Comparison of ENCODE assay signal across 17 cellular contexts in the genomic region with DNA sequence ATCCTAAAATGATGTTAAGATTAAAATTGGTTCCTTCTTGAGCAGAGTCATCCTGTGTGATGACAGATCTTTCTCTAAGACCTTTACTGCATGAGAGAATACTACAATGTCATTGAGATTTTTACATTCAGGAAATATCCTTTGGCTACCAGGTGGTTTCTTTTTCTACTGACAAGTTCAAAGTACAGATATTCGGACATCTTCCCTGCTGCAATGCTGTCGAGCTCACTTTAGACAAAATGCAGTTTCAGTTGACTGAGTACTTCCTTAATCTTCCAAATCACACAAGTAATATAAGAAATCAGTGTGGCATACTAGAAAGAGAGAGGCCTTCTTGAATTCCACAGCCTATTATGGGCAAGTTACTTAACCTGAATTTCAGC.
DNase-seq lines count a peak whose midpoint lies in the region; ATAC-seq and TF ChIP-seq lines count a peak whose summit lies in the region.
"Had no signal": no experiment of that assay in that cellular context is flagged by ENCODE, and none has a peak within 500 bp of the region (broad histone marks: within the 10 kb centered on the region; RNA-seq: fewer than 3 reads in every experiment).

No MANE protein-coding gene starts in this region.

- 58% methylated on average over 2 of the region's 2 CpGs for WGBS in smooth muscle cell (ENCODE audit: low lambda C conversion rate)

- peak; percentile 76 for DNase-seq in NOMO-1 treated with DMSO at 0.1 percent for 48 hours (lab: John Stamatoyannopoulos, UW; ENCODE audit: unreplicated experiment)
- DNase-seq in NOMO-1 treated with dmso at 0.1 percent for 144 hours (lab: John Stamatoyannopoulos, UW; ENCODE audit: unreplicated experiment), result no peak
- DNase-seq in PC-9, result peak in 1 of 2 experiments; percentile 3
- peak; percentile 23 for DNase-seq in kidney tubule cell (ENCODE audit: low spot score)
- DNase-seq in smooth muscle cell (lab: John Stamatoyannopoulos, UW; ENCODE audit: unreplicated experiment), result no peak
- DNase-seq in 8988T, result no peak
- DNase-seq: activated effector memory CD4-positive, alpha-beta T cell treated with anti-CD3 and anti-CD28 coated beads, Interleukin-2, amount 50 U/mL, for 16 hours; caudate nucleus; left ventricle myocardium inferior; NCI-H1092; NCI-H524 treated with DMSO at 0.1 percent for 48 hours; SHP77 treated with DMSO at 0.1 percent for 48 hours; stimulated activated naive CD8-positive, alpha-beta T cell treated with anti-CD3 and anti-CD28 coated beads, Interleukin-15, Interleukin-2, amounts not matched to agents 100 U/mL and 50 U/mL, for 24 hours had no signal

- H3K4me3 ChIP-seq in PC-9, result no peak overlapping the region
- no peak overlapping the region for H3K4me3 ChIP-seq in smooth muscle cell
- H3K4me3 ChIP-seq: BLaER1, K562, left ventricle myocardium inferior had no signal

- no peaks in the 10 kb centered on the region for H3K79me2 ChIP-seq in PC-9 (ENCODE audit: low read depth)
- no peaks in the 10 kb centered on the region for H3K79me2 ChIP-seq in smooth muscle cell (ENCODE audit: low read depth)

- H4K20me1 ChIP-seq in PC-9 (ENCODE audit: insufficient read depth), result no peaks in the 10 kb centered on the region
- no peaks in the 10 kb centered on the region for H4K20me1 ChIP-seq in smooth muscle cell (ENCODE audit: low read depth)
- H4K20me1 ChIP-seq: BLaER1 had no signal

- POLR2A ChIA-PET in PC-9 (lab: Charles Lee; ENCODE audit: unreplicated experiment), result interaction anchor here (0.6 kb wide), 2 partner anchors 12 to 209 kb away, joined by 3 to 7 read pairs; no protein-coding TSS in a partner anchor

- no peak overlapping the region for H3K9ac ChIP-seq in smooth muscle cell (ENCODE audit: low read depth)
- H3K9ac ChIP-seq: BLaER1 had no signal

- intact Hi-C loops in PC-9 (cut with micrococcal nuclease; ENCODE audit: unreplicated experiment), result no loop called here

- no peaks in the 10 kb centered on the region for H3K9me3 ChIP-seq in PC-9 (ENCODE audit: insufficient read depth, low read depth)
- no peaks in the 10 kb centered on the region for H3K9me3 ChIP-seq in smooth muscle cell (replicated peaks; ENCODE audit: low read depth)
- H3K9me3 ChIP-seq: BLaER1, left ventricle myocardium inferior had no signal

- H3K36me3 ChIP-seq in PC-9 (ENCODE audit: low read depth) (no peaks in the 10 kb centered on the region), smooth muscle cell (ENCODE audit: low read depth) (no peaks in the 10 kb centered on the region)
- H3K36me3 ChIP-seq: BLaER1, left ventricle myocardium inferior had no signal

- H3F3A ChIP-seq in PC-9 (ENCODE audit: insufficient read depth, low read depth) (no peaks in the 10 kb centered on the region), smooth muscle cell (ENCODE audit: low read depth) (peaks cover 3% of the 10 kb centered on the region)

- H2AFZ ChIP-seq in PC-9 (no peak overlapping the region), smooth muscle cell (ENCODE audit: low read depth) (no peak overlapping the region)

- no peaks in the 10 kb centered on the region for H3K27me3 ChIP-seq in PC-9 (ENCODE audit: insufficient read depth, low read depth)
- H3K27me3 ChIP-seq in smooth muscle cell (ENCODE audit: low read depth), result no peaks in the 10 kb centered on the region
- H3K27me3 ChIP-seq: BLaER1 had no signal

- CTCF ChIA-PET in PC-9 (lab: Charles Lee), result no interaction called here

- H3K4me1 ChIP-seq in PC-9 (replicated peaks; ENCODE audit: insufficient read depth) (peaks cover 13% of the 10 kb centered on the region), smooth muscle cell (ENCODE audit: low read depth) (peaks cover 7% of the 10 kb centered on the region)
- H3K4me1 ChIP-seq: BLaER1, left ventricle myocardium inferior had no signal

- BruUV-seq in PC-9 (replicated peaks; lab: Mats Ljungman, UMichigan), result no TSS peak

- no peaks in the 10 kb centered on the region for H3K9me2 ChIP-seq in PC-9 (ENCODE audit: insufficient read depth)

- H3K27ac ChIP-seq in PC-9, result 0 out of 2 replicates have a peak overlapping the region, but pooled peaks have one; percentile 34
- peak overlapping the region; percentile 86 for H3K27ac ChIP-seq in smooth muscle cell (ENCODE audit: low read depth)
- H3K27ac ChIP-seq: BLaER1, left ventricle myocardium inferior had no signal

- TF ChIP-seq CTCF in PC-9 (conservative IDR thresholded peaks at IDR 0.05) (no peak), smooth muscle cell (IDR thresholded peaks at IDR 0.05; ENCODE audit: borderline replicate concordance, insufficient read depth, poor library complexity, severe bottlenecking) (no peak)

- H3K4me2 ChIP-seq in PC-9, result 0 out of 2 replicates have a peak overlapping the region, but pooled peaks have one; percentile 19
- peak overlapping the region; percentile 78 for H3K4me2 ChIP-seq in smooth muscle cell
- H3K4me2 ChIP-seq: BLaER1 had no signal

- ATAC-seq in HG02885 (IDR thresholded peaks at IDR 0.05; ENCODE audit: poor library complexity, unreplicated experiment), result no peak
- ATAC-seq in HG02970 (IDR thresholded peaks at IDR 0.05; ENCODE audit: low FRiP score, unreplicated experiment), result no peak
- ATAC-seq: K562; stimulated activated naive CD8-positive, alpha-beta T cell treated with anti-CD3 and anti-CD28 coated beads, Interleukin-15, Interleukin-2, amounts not matched to agents 100 U/mL and 50 U/mL, for 24 hours had no signal

Comparison
In these comparisons a context has a peak if more than half of its experiments do, and no peak if none do; other contexts are left out.
1. DNase-seq: peak in NOMO-1 treated with DMSO at 0.1 percent for 48 hours (single experiment) and kidney tubule cell (single experiment); none in NOMO-1 treated with dmso at 0.1 percent for 144 hours (single experiment), smooth muscle cell (single experiment) and 8988T (single experiment).